ENCODE assay signal across 27 cellular contexts in genomic region chr21:32790626-32791025, GRCh38.
"Had no signal": no experiment of that assay in that cellular context is flagged by ENCODE, and none has a peak within 500 bp of the region (broad histone marks: within the 10 kb centered on the region; RNA-seq: fewer than 3 reads in every experiment).

No MANE protein-coding gene starts in this region.

- H3K4me3 ChIP-seq: stomach, suprapubic skin, testis, thoracic aorta, thyroid gland, tibial artery, tibial nerve, transverse colon, upper lobe of left lung, upper lobe of right lung, uterus, vagina had no signal

- H3K4me1 ChIP-seq: stomach, suprapubic skin, testis, thyroid gland, tibial artery, upper lobe of left lung, upper lobe of right lung, uterus, vagina had no signal

- ATAC-seq: stimulated activated effector memory CD8-positive, alpha-beta T cell treated with anti-CD3 and anti-CD28 coated beads, Interleukin-12 subunit alpha, Interleukin-12 subunit beta, amount 100 ng/mL, for 72 hours; stimulated activated memory B cell treated with anti-CD40 and anti-IgM and Interleukin-4, amounts not matched to agents 10 μg/mL and 1 μg/mL and 100 μg/mL, for 72 hours; stimulated activated naive B cell treated with anti-CD40 and anti-IgM and Interleukin-4, amounts not matched to agents 10 μg/mL and 1 μg/mL and 100 μg/mL, for 72 hours; stimulated activated naive CD8-positive, alpha-beta T cell treated with anti-CD3 and anti-CD28 coated beads, Interleukin-15, amount 100 ng/mL, for 72 hours; stimulated activated naive CD8-positive, alpha-beta T cell treated with anti-CD3 and anti-CD28 coated beads, Interleukin-15, Interleukin-2, amounts not matched to agents 100 U/mL and 50 U/mL, for 24 hours; upper lobe of right lung had no signal

- H3K4me1 Mint-ChIP-seq: stimulated activated effector memory CD8-positive, alpha-beta T cell treated with anti-CD3 and anti-CD28 coated beads, Interleukin-12 subunit alpha, Interleukin-12 subunit beta, amount 100 ng/mL, for 72 hours; stimulated activated memory B cell treated with anti-CD40 and anti-IgM and Interleukin-4, amounts not matched to agents 10 μg/mL and 1 μg/mL and 100 μg/mL, for 72 hours; stimulated activated naive B cell treated with anti-CD40 and anti-IgM and Interleukin-4, amounts not matched to agents 10 μg/mL and 1 μg/mL and 100 μg/mL, for 72 hours had no signal

- H3K27ac Mint-ChIP-seq: stimulated activated effector memory CD8-positive, alpha-beta T cell treated with anti-CD3 and anti-CD28 coated beads, Interleukin-12 subunit alpha, Interleukin-12 subunit beta, amount 100 ng/mL, for 72 hours; stimulated activated memory B cell treated with anti-CD40 and anti-IgM and Interleukin-4, amounts not matched to agents 10 μg/mL and 1 μg/mL and 100 μg/mL, for 72 hours; stimulated activated naive B cell treated with anti-CD40 and anti-IgM and Interleukin-4, amounts not matched to agents 10 μg/mL and 1 μg/mL and 100 μg/mL, for 72 hours; stimulated activated naive CD8-positive, alpha-beta T cell treated with anti-CD3 and anti-CD28 coated beads, Interleukin-15, amount 100 ng/mL, for 72 hours; stimulated activated naive CD8-positive, alpha-beta T cell treated with anti-CD3 and anti-CD28 coated beads, Interleukin-15, Interleukin-2, amounts not matched to agents 100 ng/mL and 50 ng/mL, for 24 hours; type B pancreatic cell had no signal

- H3K27me3 Mint-ChIP-seq: stimulated activated memory B cell treated with anti-CD40 and anti-IgM and Interleukin-4, amounts not matched to agents 10 μg/mL and 1 μg/mL and 100 μg/mL, for 72 hours; stimulated activated naive CD8-positive, alpha-beta T cell treated with anti-CD3 and anti-CD28 coated beads, Interleukin-15, amount 100 ng/mL, for 72 hours; stimulated activated naive CD8-positive, alpha-beta T cell treated with anti-CD3 and anti-CD28 coated beads, Interleukin-15, Interleukin-2, amounts not matched to agents 100 ng/mL and 50 ng/mL, for 24 hours; type B pancreatic cell had no signal

- H3K9me3 ChIP-seq: stomach, suprapubic skin, testis, thoracic aorta, thyroid gland, tibial artery, tibial nerve, transverse colon, upper lobe of left lung, upper lobe of right lung, uterus, vagina had no signal

- H3K4me3 Mint-ChIP-seq: stimulated activated effector memory CD8-positive, alpha-beta T cell treated with anti-CD3 and anti-CD28 coated beads, Interleukin-12 subunit alpha, Interleukin-12 subunit beta, amount 100 ng/mL, for 72 hours; stimulated activated memory B cell treated with anti-CD40 and anti-IgM and Interleukin-4, amounts not matched to agents 10 μg/mL and 1 μg/mL and 100 μg/mL, for 72 hours; stimulated activated naive B cell treated with anti-CD40 and anti-IgM and Interleukin-4, amounts not matched to agents 10 μg/mL and 1 μg/mL and 100 μg/mL, for 72 hours; stimulated activated naive CD8-positive, alpha-beta T cell treated with anti-CD3 and anti-CD28 coated beads, Interleukin-15, amount 100 ng/mL, for 72 hours; stimulated activated naive CD8-positive, alpha-beta T cell treated with anti-CD3 and anti-CD28 coated beads, Interleukin-15, Interleukin-2, amounts not matched to agents 100 ng/mL and 50 ng/mL, for 24 hours; type B pancreatic cell had no signal

- H3K27ac ChIP-seq: stomach, suprapubic skin, testis, thoracic aorta, thyroid gland, tibial artery, tibial nerve, transverse colon, upper lobe of left lung, upper lobe of right lung, uterus, vagina had no signal

- H3K36me3 Mint-ChIP-seq: stimulated activated effector memory CD8-positive, alpha-beta T cell treated with anti-CD3 and anti-CD28 coated beads, Interleukin-12 subunit alpha, Interleukin-12 subunit beta, amount 100 ng/mL, for 72 hours; type B pancreatic cell had no signal

- H3K36me3 ChIP-seq: stomach, suprapubic skin, thoracic aorta, thyroid gland, tibial artery, transverse colon, upper lobe of left lung, upper lobe of right lung, uterus, vagina had no signal

- H3K9me3 Mint-ChIP-seq: stimulated activated effector memory CD8-positive, alpha-beta T cell treated with anti-CD3 and anti-CD28 coated beads, Interleukin-12 subunit alpha, Interleukin-12 subunit beta, amount 100 ng/mL, for 72 hours; stimulated activated naive B cell treated with anti-CD40 and anti-IgM and Interleukin-4, amounts not matched to agents 10 μg/mL and 1 μg/mL and 100 μg/mL, for 72 hours; stimulated activated naive CD8-positive, alpha-beta T cell treated with anti-CD3 and anti-CD28 coated beads, Interleukin-15, amount 100 ng/mL, for 72 hours; stimulated activated naive CD8-positive, alpha-beta T cell treated with anti-CD3 and anti-CD28 coated beads, Interleukin-15, Interleukin-2, amounts not matched to agents 100 ng/mL and 50 ng/mL, for 24 hours; type B pancreatic cell had no signal

- H3K27me3 ChIP-seq: stomach, suprapubic skin, testis, thyroid gland, tibial artery, tibial nerve, transverse colon, upper lobe of left lung, upper lobe of right lung, uterus, vagina had no signal

- DNase-seq: stimulated activated CD4-positive, alpha-beta T cell treated with anti-CD3 and anti-CD28 coated beads, Interleukin-2, amount 100 ng/mL, for 48 hours; stimulated activated CD4-positive, alpha-beta T cell treated with anti-CD3 and anti-CD28 coated beads, Interleukin-4, amount 100 ng/mL, for 1 hour; stimulated activated CD4-positive, alpha-beta T cell treated with anti-CD3 and anti-CD28 coated beads, Interleukin-4, amount 100 ng/mL, for 24 hours; stimulated activated CD4-positive, alpha-beta T cell treated with anti-CD3 and anti-CD28 coated beads, Interleukin-4, amount 100 ng/mL, for 4 hours; stimulated activated CD8-positive, alpha-beta memory T cell treated with anti-CD3 and anti-CD28 coated beads, Interleukin-4, amount 100 ng/mL, for 48 hours; stimulated activated naive B cell treated with anti-CD40 and anti-IgM and Interleukin-4, amounts not matched to agents 10 μg/mL and 1 μg/mL and 100 μg/mL, for 72 hours; stimulated activated naive CD4-positive, alpha-beta T cell; stimulated activated naive CD4-positive, alpha-beta T cell treated with Interleukin-2 at 50 U/mL for 16 hours; stimulated activated naive CD8-positive, alpha-beta T cell treated with anti-CD3 and anti-CD28 coated beads, Interleukin-15, amount 100 ng/mL, for 72 hours; stimulated activated naive CD8-positive, alpha-beta T cell treated with anti-CD3 and anti-CD28 coated beads, Interleukin-15, Interleukin-2, amounts not matched to agents 100 U/mL and 50 U/mL, for 24 hours; stomach; substantia nigra; testis; thyroid gland; tibial artery; transverse colon; upper lobe of left lung; upper lobe of right lung; uterus had no signal
